8 cellular contexts compared by ENCODE assay signal in genomic region chr16:81077077-81077940, GRCh38. TPM values are rescaled to one million over a fixed set of nuclear protein-coding genes. Genes with fewer than 3 reads are reported as not detected.
A peak's percentile ranks its signal among the peaks of the same experiment; 100 is the strongest.
DNase-seq lines count a peak whose midpoint lies in the region; TF ChIP-seq lines count a peak whose summit lies in the region.

Gene C16orf46, minus strand, starts transcription at chr16:81077238. Its CDS starts 13,283 bp downstream, at chr16:81063955.

- DNase-seq in GDM1 (lab: John Stamatoyannopoulos, UW), result peak; percentile 74
- DNase-seq in HCEC 1CT, result peak; percentile 92
- peak; percentile 89 for DNase-seq in MM.1S
- peak; percentile 96 to 97 for DNase-seq in SHP77 (lab: John Stamatoyannopoulos, UW)
- peak; percentile 97 for DNase-seq in activated gamma-delta T cell treated with Interleukin-2 at 50 U/mL for 16 hours
- peak; percentile 95 for DNase-seq in foreskin melanocyte
- peak; percentile 98 for DNase-seq in neural progenitor cell (ENCODE audit: low spot score)
- peak; percentile 99 for DNase-seq in stomach

- no peaks in the 10 kb centered on the region for H3K9me3 Mint-ChIP-seq in neural progenitor cell

- TF ChIP-seq CTCF in MM.1S (IDR thresholded peaks at IDR 0.05; ENCODE audit: low read length) (no peak), neural progenitor cell (IDR thresholded peaks at IDR 0.05) (no peak), stomach (IDR thresholded peaks at IDR 0.05) (no peak)

- H3K9me2 ChIP-seq in MM.1S (replicated peaks; ENCODE audit: insufficient read depth, low read length), result no peaks in the 10 kb centered on the region

- H4K20me1 ChIP-seq in MM.1S (ENCODE audit: insufficient read depth, low read length), result no peaks in the 10 kb centered on the region
- no peaks in the 10 kb centered on the region for H4K20me1 ChIP-seq in neural progenitor cell (ENCODE audit: low read depth)

- TF ChIP-seq POLR2A in stomach (IDR thresholded peaks at IDR 0.05), result peak in 2 of 4 donors; percentile 42 to 44

- H3K27me3 Mint-ChIP-seq in neural progenitor cell (ENCODE audit: insufficient read depth, low read depth), result no peaks in the 10 kb centered on the region

- no peak for TF ChIP-seq EP300 in stomach (IDR thresholded peaks at IDR 0.05)

- no peak within 1 kb of the TSS for H3K4me3 Mint-ChIP-seq in neural progenitor cell

- no peaks in the 10 kb centered on the region for H3K79me2 ChIP-seq in MM.1S (ENCODE audit: low read length)
- H3K79me2 ChIP-seq in neural progenitor cell (ENCODE audit: low read depth), result no peaks in the 10 kb centered on the region

- H3K27ac ChIP-seq in MM.1S (ENCODE audit: low read length) (peak within 1 kb of the TSS; percentile 61; the same call in 1 of the 2 replicates), neural progenitor cell (peak within 1 kb of the TSS; percentile 90), stomach (peak within 1 kb of the TSS; percentile 91 to 95 (median 94))

- peak within 1 kb of the TSS; percentile 83 for H2AFZ ChIP-seq in MM.1S (ENCODE audit: low read length)
- peak within 1 kb of the TSS; percentile 91 for H2AFZ ChIP-seq in neural progenitor cell (replicated peaks)

- H3K27ac Mint-ChIP-seq in neural progenitor cell, result peak within 1 kb of the TSS; percentile 97

- H3K4me2 ChIP-seq in MM.1S (ENCODE audit: low read depth, low read length) (peak within 1 kb of the TSS; percentile 56), neural progenitor cell (peak within 1 kb of the TSS; percentile 89)

- peaks cover 8% of the 10 kb centered on the region for H3K4me1 Mint-ChIP-seq in neural progenitor cell

- H3K36me3 ChIP-seq in MM.1S (replicated peaks; ENCODE audit: insufficient read depth, low read length) (no peaks in the 10 kb centered on the region), neural progenitor cell (no peaks in the 10 kb centered on the region), stomach (peaks cover 0 to 8% (median 0%) of the 10 kb centered on the region in 4 donors)

- peak within 1 kb of the TSS; percentile 77 for H3K9ac ChIP-seq in MM.1S (ENCODE audit: low read length)
- peak within 1 kb of the TSS; percentile 47 for H3K9ac ChIP-seq in neural progenitor cell

- H3F3A ChIP-seq in MM.1S (ENCODE audit: insufficient read depth, low read length), result no peaks in the 10 kb centered on the region
- peaks cover 37% of the 10 kb centered on the region for H3F3A ChIP-seq in neural progenitor cell (ENCODE audit: low read depth)

- H3K4me3 ChIP-seq in MM.1S (ENCODE audit: low read length) (peak within 1 kb of the TSS; percentile 74), neural progenitor cell (peak within 1 kb of the TSS; percentile 81), stomach (peak within 1 kb of the TSS; percentile 64 to 77 (median 66))

- intact Hi-C loops in stomach (cut with DNase I; ENCODE audit: low total_unique reads), result no loop called here

- H3K4me1 ChIP-seq in MM.1S (ENCODE audit: low read length) (no peaks in the 10 kb centered on the region), neural progenitor cell (peaks cover 17% of the 10 kb centered on the region), stomach (peaks cover 0 to 14% (median 9%) of the 10 kb centered on the region in 4 donors)

- H3K27me3 ChIP-seq in MM.1S (replicated peaks; ENCODE audit: insufficient read depth, low read length) (no peaks in the 10 kb centered on the region), neural progenitor cell (no peaks in the 10 kb centered on the region), stomach (no peaks in the 10 kb centered on the region)

- peaks cover 7% of the 10 kb centered on the region for H3K36me3 Mint-ChIP-seq in neural progenitor cell

- no peaks in the 10 kb centered on the region for H3K9me3 ChIP-seq in MM.1S (replicated peaks; ENCODE audit: insufficient read depth, low read length)
- H3K9me3 ChIP-seq in neural progenitor cell (ENCODE audit: low read depth), result no peaks in the 10 kb centered on the region
- H3K9me3 ChIP-seq in stomach, result no peaks in the 10 kb centered on the region

- 11 to 16% (median 11%) methylated on average over 42 to 58 of the region's 58 CpGs for WGBS in stomach, 5 donors

RNA-seq across cellular contexts. Expression of gene C16orf46, which starts in this region (rescaled TPM):
- total RNA-seq in neural progenitor cell (ENCODE audit: low replicate concordance) (1.7 and 2.5 TPM in 2 replicates), stomach (under 1 TPM in 1 of 5 donors, not detected in 4; 0.73 TPM)
- 1 to 10 TPM in 1 of 3 donors, under 1 TPM in 2; 0.44 to 1.1 (median 0.50) TPM for polyA plus RNA-seq in stomach

Comparison
In these comparisons a context has a peak if more than half of its experiments do, and no peak if none do; other contexts are left out.
1. Peak in every context shown above with its lines: DNase-seq, H3K4me3 ChIP-seq and H3K27ac ChIP-seq.